1 cellular context compared by ENCODE assay signal in the genomic region with DNA sequence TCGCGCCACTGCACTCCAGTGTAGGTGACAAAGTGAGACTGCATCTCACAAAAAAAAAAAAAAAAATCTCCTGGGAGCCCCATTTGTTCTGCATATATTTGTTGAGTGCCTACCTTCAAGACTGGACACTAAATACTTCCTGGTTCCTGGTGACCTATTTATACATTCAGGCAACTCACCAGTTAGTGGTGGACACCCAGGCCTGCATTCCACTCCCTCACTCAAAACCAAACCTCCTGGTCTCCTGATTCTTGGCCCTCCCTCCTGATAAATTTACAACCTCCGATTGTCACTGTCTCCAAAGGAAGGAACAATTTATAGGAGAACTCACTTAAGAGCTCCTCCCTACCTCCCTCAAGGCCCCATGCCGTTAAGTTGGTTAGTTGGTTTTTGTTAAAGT.
TF ChIP-seq lines count a peak whose summit lies in the region.

No MANE protein-coding gene starts in this region.

TF ChIP-seq in IMR-90, 13 proteins besides CTCF, POLR2A, EP300 and RAD21:
- TF ChIP-seq MAZ (IDR thresholded peaks at IDR 0.05; ENCODE audit: borderline replicate concordance, low read depth, low read length), result no peak
- no peak for TF ChIP-seq FOS (IDR thresholded peaks at IDR 0.05; ENCODE audit: low read depth, low read length)
- TF ChIP-seq MXI1 (IDR thresholded peaks at IDR 0.05; ENCODE audit: borderline replicate concordance, low read depth, low read length), result no peak
- TF ChIP-seq CHD1 (IDR thresholded peaks at IDR 0.05; ENCODE audit: low read depth, low read length), result no peak
- TF ChIP-seq BHLHE40 (IDR thresholded peaks at IDR 0.05; ENCODE audit: low read depth, low read length), result no peak
- TF ChIP-seq, protein P1, sequence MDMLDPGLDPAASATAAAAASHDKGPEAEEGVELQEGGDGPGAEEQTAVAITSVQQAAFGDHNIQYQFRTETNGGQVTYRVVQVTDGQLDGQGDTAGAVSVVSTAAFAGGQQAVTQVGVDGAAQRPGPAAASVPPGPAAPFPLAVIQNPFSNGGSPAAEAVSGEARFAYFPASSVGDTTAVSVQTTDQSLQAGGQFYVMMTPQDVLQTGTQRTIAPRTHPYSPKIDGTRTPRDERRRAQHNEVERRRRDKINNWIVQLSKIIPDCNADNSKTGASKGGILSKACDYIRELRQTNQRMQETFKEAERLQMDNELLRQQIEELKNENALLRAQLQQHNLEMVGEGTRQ (IDR thresholded peaks at IDR 0.05; ENCODE audit: low read depth, low read length), result no peak
- TF ChIP-seq SMC3 (IDR thresholded peaks at IDR 0.05; ENCODE audit: low read depth, low read length), result no peak
- TF ChIP-seq, protein P2, sequence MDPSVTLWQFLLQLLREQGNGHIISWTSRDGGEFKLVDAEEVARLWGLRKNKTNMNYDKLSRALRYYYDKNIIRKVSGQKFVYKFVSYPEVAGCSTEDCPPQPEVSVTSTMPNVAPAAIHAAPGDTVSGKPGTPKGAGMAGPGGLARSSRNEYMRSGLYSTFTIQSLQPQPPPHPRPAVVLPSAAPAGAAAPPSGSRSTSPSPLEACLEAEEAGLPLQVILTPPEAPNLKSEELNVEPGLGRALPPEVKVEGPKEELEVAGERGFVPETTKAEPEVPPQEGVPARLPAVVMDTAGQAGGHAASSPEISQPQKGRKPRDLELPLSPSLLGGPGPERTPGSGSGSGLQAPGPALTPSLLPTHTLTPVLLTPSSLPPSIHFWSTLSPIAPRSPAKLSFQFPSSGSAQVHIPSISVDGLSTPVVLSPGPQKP (IDR thresholded peaks at IDR 0.05; ENCODE audit: borderline replicate concordance, low read depth, low read length), result no peak
